Comparison of ENCODE assay signal across 32 cellular contexts in genomic region chr3:46337911-46338310, GRCh38. TPM values are rescaled to one million over a fixed set of nuclear protein-coding genes. Genes with fewer than 3 reads are reported as not detected.
DNase-seq lines count a peak whose midpoint lies in the region; ATAC-seq and TF ChIP-seq lines count a peak whose summit lies in the region.
"Had no signal": no experiment of that assay in that cellular context is flagged by ENCODE, and none has a peak within 500 bp of the region (broad histone marks: within the 10 kb centered on the region; RNA-seq: fewer than 3 reads in every experiment).

No MANE protein-coding gene starts in this region.

- DNase-seq in activated CD4-positive, alpha-beta T cell treated with anti-CD3 and anti-CD28 coated beads for 36 hours, result no peak
- no peak for DNase-seq in activated CD4-positive, alpha-beta T cell treated with anti-CD3 and anti-CD28 coated beads for 48 hours
- no peak for DNase-seq in natural killer cell treated with Interleukin-12 subunit alpha and Interleukin-12 subunit beta and Interleukin-15 and Interleukin-18, amount 100 ng/mL, for 72 hours (ENCODE audit: low spot score)
- DNase-seq in natural killer cell (no peak), epithelial cell of prostate (ENCODE audit: low read depth, low spot score) (peak; percentile 41)
- DNase-seq in stimulated activated naive B cell treated with anti-CD40 and anti-IgM and Interleukin-4, amounts not matched to agents 10 μg/mL and 1 μg/mL and 100 μg/mL, for 72 hours, result no peak
- DNase-seq: 8988T; ACHN; BE2C; CD8-positive, alpha-beta memory T cell; DMS 273 treated with DMSO at 0.1 percent for 48 hours; DMS79; EL; GDM1; HCEC 1CT; KBM-7; MV-4-11; NCI-H1105; NCI-H1436 treated with DMSO at 0.1 percent for 48 hours; NCI-H1930; NCI-H2107; NCI-H446; NCI-H526 treated with DMSO at 0.1 percent for 48 hours; RPMI8226; SHP77 treated with DMSO at 0.1 percent for 48 hours had no signal

- CTCF ChIA-PET in activated CD4-positive, alpha-beta T cell treated with anti-CD3 and anti-CD28 coated beads for 36 hours (lab: Charles Lee), result interaction anchor here (0.6 to 1.0 kb wide), 2 partner anchors 25 to 90 kb away, joined by 3 to 4 read pairs; no protein-coding TSS in a partner anchor

- peaks cover 12% of the 10 kb centered on the region for H3K27me3 Mint-ChIP-seq in activated CD4-positive, alpha-beta T cell treated with anti-CD3 and anti-CD28 coated beads for 36 hours
- no peaks in the 10 kb centered on the region for H3K27me3 Mint-ChIP-seq in natural killer cell treated with Interleukin-12 subunit alpha and Interleukin-12 subunit beta and Interleukin-15 and Interleukin-18, amount 100 ng/mL, for 72 hours
- no peaks in the 10 kb centered on the region for H3K27me3 Mint-ChIP-seq in natural killer cell (ENCODE audit: low read depth in 2 of 2)
- no peaks in the 10 kb centered on the region for H3K27me3 Mint-ChIP-seq in stimulated activated naive B cell treated with anti-CD40 and anti-IgM and Interleukin-4, amounts not matched to agents 10 μg/mL and 1 μg/mL and 100 μg/mL, for 72 hours
- H3K27me3 Mint-ChIP-seq: CD8-positive, alpha-beta memory T cell had no signal

- H3K27ac Mint-ChIP-seq in activated CD4-positive, alpha-beta T cell treated with anti-CD3 and anti-CD28 coated beads for 36 hours, result no peak overlapping the region
- H3K27ac Mint-ChIP-seq in natural killer cell treated with Interleukin-12 subunit alpha and Interleukin-12 subunit beta and Interleukin-15 and Interleukin-18, amount 100 ng/mL, for 72 hours, result peak overlapping the region; percentile 50 to 63
- no peak overlapping the region for H3K27ac Mint-ChIP-seq in natural killer cell
- H3K27ac Mint-ChIP-seq in stimulated activated naive B cell treated with anti-CD40 and anti-IgM and Interleukin-4, amounts not matched to agents 10 μg/mL and 1 μg/mL and 100 μg/mL, for 72 hours, result peak overlapping the region; percentile 22
- H3K27ac Mint-ChIP-seq: CD14-positive monocyte had no signal

- no peak for TF ChIP-seq CTCF in natural killer cell (IDR thresholded peaks at IDR 0.05)

- ATAC-seq in activated CD4-positive, alpha-beta T cell treated with anti-CD3 and anti-CD28 coated beads for 36 hours, result peak; percentile 69
- peak in 1 of 2 donors; percentile 75 for ATAC-seq in natural killer cell treated with Interleukin-12 subunit alpha and Interleukin-12 subunit beta and Interleukin-15 and Interleukin-18, amount 100 ng/mL, for 72 hours
- ATAC-seq in natural killer cell (no peak), GM21576 (IDR thresholded peaks at IDR 0.05; ENCODE audit: unreplicated experiment) (no peak), HG03097 (IDR thresholded peaks at IDR 0.05; ENCODE audit: low FRiP score, unreplicated experiment) (no peak)
- peak in 1 of 2 donors; percentile 48 for ATAC-seq in stimulated activated naive B cell treated with anti-CD40 and anti-IgM and Interleukin-4, amounts not matched to agents 10 μg/mL and 1 μg/mL and 100 μg/mL, for 72 hours (replicated peaks)
- ATAC-seq: GM12878 had no signal

- intact Hi-C loops in activated CD4-positive, alpha-beta T cell treated with anti-CD3 and anti-CD28 coated beads for 36 hours (cut with DNase I, micrococcal nuclease), result loop anchor here in 1 of 2 experiments (2.0 kb wide), 1 partner anchor 39 kb away; no protein-coding TSS in a partner anchor
- intact Hi-C loops in natural killer cell (cut with micrococcal nuclease), result no loop called here

- peaks cover 22% of the 10 kb centered on the region for H3K9me3 Mint-ChIP-seq in activated CD4-positive, alpha-beta T cell treated with anti-CD3 and anti-CD28 coated beads for 36 hours (ENCODE audit: low read depth)
- H3K9me3 Mint-ChIP-seq in natural killer cell treated with Interleukin-12 subunit alpha and Interleukin-12 subunit beta and Interleukin-15 and Interleukin-18, amount 100 ng/mL, for 72 hours, result peaks cover 15% of the 10 kb centered on the region
- H3K9me3 Mint-ChIP-seq in natural killer cell, result peaks cover 4 to 13% of the 10 kb centered on the region in 2 donors
- peaks cover 15 to 19% of the 10 kb centered on the region in 2 donors for H3K9me3 Mint-ChIP-seq in stimulated activated naive B cell treated with anti-CD40 and anti-IgM and Interleukin-4, amounts not matched to agents 10 μg/mL and 1 μg/mL and 100 μg/mL, for 72 hours

- POLR2A ChIA-PET in activated CD4-positive, alpha-beta T cell treated with anti-CD3 and anti-CD28 coated beads for 36 hours (lab: Charles Lee), result no interaction called here

- no peak overlapping the region for H3K4me3 Mint-ChIP-seq in activated CD4-positive, alpha-beta T cell treated with anti-CD3 and anti-CD28 coated beads for 36 hours
- no peak overlapping the region for H3K4me3 Mint-ChIP-seq in natural killer cell treated with Interleukin-12 subunit alpha and Interleukin-12 subunit beta and Interleukin-15 and Interleukin-18, amount 100 ng/mL, for 72 hours
- no peak overlapping the region for H3K4me3 Mint-ChIP-seq in natural killer cell
- H3K4me3 Mint-ChIP-seq in stimulated activated naive B cell treated with anti-CD40 and anti-IgM and Interleukin-4, amounts not matched to agents 10 μg/mL and 1 μg/mL and 100 μg/mL, for 72 hours, result no peak overlapping the region
- H3K4me3 Mint-ChIP-seq: CD14-positive monocyte had no signal

- H3K36me3 Mint-ChIP-seq in activated CD4-positive, alpha-beta T cell treated with anti-CD3 and anti-CD28 coated beads for 36 hours (ENCODE audit: low read depth), result peaks cover 8% of the 10 kb centered on the region
- H3K36me3 Mint-ChIP-seq in natural killer cell treated with Interleukin-12 subunit alpha and Interleukin-12 subunit beta and Interleukin-15 and Interleukin-18, amount 100 ng/mL, for 72 hours, result peaks cover 21% of the 10 kb centered on the region
- peaks cover 8% of the 10 kb centered on the region for H3K36me3 Mint-ChIP-seq in natural killer cell
- H3K36me3 Mint-ChIP-seq in stimulated activated naive B cell treated with anti-CD40 and anti-IgM and Interleukin-4, amounts not matched to agents 10 μg/mL and 1 μg/mL and 100 μg/mL, for 72 hours, result peaks cover 5 to 7% of the 10 kb centered on the region in 2 donors

- H3K4me1 Mint-ChIP-seq in activated CD4-positive, alpha-beta T cell treated with anti-CD3 and anti-CD28 coated beads for 36 hours, result peaks cover 8% of the 10 kb centered on the region
- H3K4me1 Mint-ChIP-seq in natural killer cell treated with Interleukin-12 subunit alpha and Interleukin-12 subunit beta and Interleukin-15 and Interleukin-18, amount 100 ng/mL, for 72 hours (ENCODE audit: low read depth in 2 of 2), result peaks cover 26 to 39% of the 10 kb centered on the region in 2 donors
- peaks cover 6 to 8% of the 10 kb centered on the region in 2 donors for H3K4me1 Mint-ChIP-seq in natural killer cell
- H3K4me1 Mint-ChIP-seq in stimulated activated naive B cell treated with anti-CD40 and anti-IgM and Interleukin-4, amounts not matched to agents 10 μg/mL and 1 μg/mL and 100 μg/mL, for 72 hours, result peaks cover 0 to 2% of the 10 kb centered on the region in 2 donors

- H3K27ac ChIP-seq in epithelial cell of prostate, result peak overlapping the region; percentile 21

RNA-seq across cellular contexts. Expression of gene CCR2, which starts 16.0 kb away (rescaled TPM):
- under 1 TPM in 1 of 2 experiments, not detected in 1; 0.09 TPM for total RNA-seq in activated CD4-positive, alpha-beta T cell treated with anti-CD3 and anti-CD28 coated beads for 36 hours
- 1 to 10 TPM in 1 of 2 donors, under 1 TPM in 1; 0.48 to 2.5 TPM for total RNA-seq in natural killer cell treated with Interleukin-12 subunit alpha and Interleukin-12 subunit beta and Interleukin-15 and Interleukin-18, amount 100 ng/mL, for 72 hours
- total RNA-seq in natural killer cell, result 1 to 10 TPM in 2 of 3 donors, under 1 TPM in 1; 0.21 to 9.8 (median 1.7) TPM
- total RNA-seq: H1, LHCN-M2, MCF 10A had no signal

RNA-seq across cellular contexts. Expression of gene CCR5, which starts 32.8 kb away (rescaled TPM):
- under 1 TPM; 0.14 to 0.25 TPM for total RNA-seq in activated CD4-positive, alpha-beta T cell treated with anti-CD3 and anti-CD28 coated beads for 36 hours
- 10 to 100 TPM; 28.3 to 46.2 TPM for total RNA-seq in natural killer cell treated with Interleukin-12 subunit alpha and Interleukin-12 subunit beta and Interleukin-15 and Interleukin-18, amount 100 ng/mL, for 72 hours
- total RNA-seq in natural killer cell, result 1 to 10 TPM in 2 of 3 donors, under 1 TPM in 1; 0.59 to 7.6 (median 1.0) TPM
- total RNA-seq: H1, LHCN-M2, MCF 10A had no signal

Comparison
In these comparisons a context has a peak if more than half of its experiments do, and no peak if none do; other contexts are left out.
1. H3K27ac Mint-ChIP-seq: peak in natural killer cell treated with Interleukin-12 subunit alpha and Interleukin-12 subunit beta and Interleukin-15 and Interleukin-18, amount 100 ng/mL, for 72 hours (2 of 2) and stimulated activated naive B cell treated with anti-CD40 and anti-IgM and Interleukin-4, amounts not matched to agents 10 μg/mL and 1 μg/mL and 100 μg/mL, for 72 hours (single experiment); none in activated CD4-positive, alpha-beta T cell treated with anti-CD3 and anti-CD28 coated beads for 36 hours (single experiment) and natural killer cell (0 of 2).